In the genomic region with DNA sequence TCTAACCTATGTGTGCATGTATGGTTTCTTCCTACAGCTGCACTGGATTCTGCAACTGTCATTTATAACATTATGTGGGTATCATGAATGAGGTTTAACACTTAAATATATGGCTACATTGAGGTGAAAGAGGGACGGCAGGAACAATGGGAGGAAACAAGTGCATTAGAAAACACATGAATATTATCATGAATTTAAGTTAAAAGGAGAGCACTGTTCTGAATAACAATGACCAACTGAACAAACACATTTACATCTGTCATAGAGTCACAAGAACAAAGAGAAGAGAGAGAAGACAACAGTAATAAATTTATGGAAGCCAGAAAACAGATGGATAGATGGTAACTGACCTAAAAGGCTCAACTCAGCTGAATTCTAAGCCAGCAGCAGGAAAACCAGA, we compare ENCODE assay signal across 23 cellular contexts.
DNase-seq lines count a peak whose midpoint lies in the region; ATAC-seq, FAIRE-seq and TF ChIP-seq lines count a peak whose summit lies in the region.
"Had no signal": no experiment of that assay in that cellular context is flagged by ENCODE, and none has a peak within 500 bp of the region (broad histone marks: within the 10 kb centered on the region; RNA-seq: fewer than 3 reads in every experiment).

No MANE protein-coding gene starts in this region.

- H3K79me2 ChIP-seq in astrocyte (ENCODE audit: insufficient read depth, low read length) (no peaks in the 10 kb centered on the region), keratinocyte (ENCODE audit: control insufficient read depth, insufficient read depth, low read length) (no peaks in the 10 kb centered on the region)

- no peaks in the 10 kb centered on the region for H3K9me3 Mint-ChIP-seq in astrocyte (ENCODE audit: unreplicated experiment)
- H3K9me3 Mint-ChIP-seq: CD4-positive, alpha-beta T cell; CD8-positive, alpha-beta T cell had no signal

- TF ChIP-seq RAD21 in A549 (conservative IDR thresholded peaks at IDR 0.05 in 1 of 2, IDR thresholded peaks at IDR 0.05 in 1 of 2) = no peak

- no peaks in the 10 kb centered on the region for H3K9me1 ChIP-seq in keratinocyte (ENCODE audit: control insufficient read depth, extremely low read depth, insufficient read depth, low read length)

- no peak for TF ChIP-seq EP300 in A549 (IDR thresholded peaks at IDR 0.05)

- no peaks in the 10 kb centered on the region for H3K4me1 ChIP-seq in A549
- H3K4me1 ChIP-seq in astrocyte (ENCODE audit: insufficient read depth, low read length) = no peaks in the 10 kb centered on the region
- no peaks in the 10 kb centered on the region for H3K4me1 ChIP-seq in keratinocyte (ENCODE audit: control insufficient read depth, extremely low read depth, insufficient read depth, low read length)
- no peaks in the 10 kb centered on the region for H3K4me1 ChIP-seq in testis
- H3K4me1 ChIP-seq: BLaER1 treated with 17β-estradiol and CSF1 and Interleukin-3, amounts not matched to agents 10 nM and 100 nM; Caco-2 had no signal

- H3K4me1 Mint-ChIP-seq in astrocyte (ENCODE audit: low read depth, unreplicated experiment) = no peaks in the 10 kb centered on the region
- H3K4me1 Mint-ChIP-seq: B cell had no signal

- no peaks in the 10 kb centered on the region for H3K36me3 ChIP-seq in astrocyte (ENCODE audit: insufficient read depth, low read length)
- H3K36me3 ChIP-seq in keratinocyte (ENCODE audit: control insufficient read depth in 2 of 2, extremely low read depth in 1 of 2, insufficient read depth in 2 of 2, low read length in 2 of 2) = no peaks in the 10 kb centered on the region
- H3K36me3 ChIP-seq in testis (ENCODE audit: low read depth, missing control alignments) = no peaks in the 10 kb centered on the region
- H3K36me3 ChIP-seq: BLaER1 treated with 17β-estradiol and CSF1 and Interleukin-3, amounts not matched to agents 10 nM and 100 nM had no signal

- intact Hi-C loops in testis (cut with DNase I; ENCODE audit: low total_unique reads) = no loop called here

- TF ChIP-seq POLR2A in A549 (IDR thresholded peaks at IDR 0.05; ENCODE audit: low read length) (no peak), GM12892 (IDR thresholded peaks at IDR 0.05; ENCODE audit: low read depth, low read length) (no peak), testis (IDR thresholded peaks at IDR 0.05) (no peak)

- H3K27ac ChIP-seq in A549 (no peak overlapping the region), astrocyte (ENCODE audit: low read depth, low read length) (no peak overlapping the region), keratinocyte (ENCODE audit: control insufficient read depth, insufficient read depth, low read length) (no peak overlapping the region), testis (no peak overlapping the region)
- H3K27ac ChIP-seq: BLaER1 treated with 17β-estradiol and CSF1 and Interleukin-3, amounts not matched to agents 10 nM and 100 nM; C4-2B had no signal

- H3K9ac ChIP-seq in astrocyte (ENCODE audit: low read length) (no peak overlapping the region), keratinocyte (ENCODE audit: control insufficient read depth, extremely low read depth, insufficient read depth, low read length) (no peak overlapping the region)
- H3K9ac ChIP-seq: BLaER1 treated with 17β-estradiol and CSF1 and Interleukin-3, amounts not matched to agents 10 nM and 100 nM had no signal

- dilution Hi-C loops in keratinocyte (cut with MboI; ENCODE audit: extremely low pct_ligation_motif_present, low sequenced_read_pairs) = loop anchor here (25.0 kb wide), 1 partner anchor 390 kb away; no protein-coding TSS in a partner anchor

- H3K9me3 ChIP-seq in A549 (no peaks in the 10 kb centered on the region), astrocyte (ENCODE audit: insufficient read depth, low read depth, low read length) (no peaks in the 10 kb centered on the region), keratinocyte (ENCODE audit: control insufficient read depth, low read depth, low read length) (no peaks in the 10 kb centered on the region), testis (no peaks in the 10 kb centered on the region)
- H3K9me3 ChIP-seq: Caco-2 had no signal

- DNase-seq in A549 (ENCODE audit: low read depth in 1 of 2, low spot score in 1 of 2) (no peak), GM12892 (ENCODE audit: insufficient read length) (no peak), astrocyte (ENCODE audit: low read depth) (no peak), keratinocyte (ENCODE audit: low read depth, low spot score) (no peak), testis (no peak)
- DNase-seq: 8988T; AML-193; Caco-2; Calu3; CD4-positive, alpha-beta T cell; CD8-positive, alpha-beta T cell; DMS79 treated with DMSO at 0.1 percent for 48 hours; GF-D8 had no signal

- H3K4me3 ChIP-seq in A549 = no peak overlapping the region
- no peak overlapping the region for H3K4me3 ChIP-seq in astrocyte (ENCODE audit: insufficient read depth, low read depth, low read length)
- no peak overlapping the region for H3K4me3 ChIP-seq in keratinocyte (ENCODE audit: control insufficient read depth in 2 of 3, extremely low read depth in 1 of 3, insufficient read depth in 2 of 3, low read depth in 1 of 3, low read length in 3 of 3)
- no peak overlapping the region for H3K4me3 ChIP-seq in testis
- H3K4me3 ChIP-seq: BLaER1 treated with 17β-estradiol and CSF1 and Interleukin-3, amounts not matched to agents 10 nM and 100 nM had no signal

- FAIRE-seq in A549 (lab: Jason Lieb, UNC) (peak; percentile 97), GM12892 (lab: Jason Lieb, UNC) (peak; percentile 80), astrocyte (lab: Jason Lieb, UNC) (peak; percentile 64), keratinocyte (lab: Jason Lieb, UNC) (peak; percentile 55)
- FAIRE-seq: A204.1, D721Med, G401.6, GM12891, GM18507 had no signal

- CTCF ChIA-PET in A549 (lab: Yijun Ruan, JAX) = no interaction called here

- peaks cover under 1% of the 10 kb centered on the region for H3K36me3 Mint-ChIP-seq in astrocyte (ENCODE audit: low read depth, unreplicated experiment)
- H3K36me3 Mint-ChIP-seq: CD8-positive, alpha-beta T cell had no signal

- H3K27me3 Mint-ChIP-seq in astrocyte (ENCODE audit: low read depth, unreplicated experiment) = no peaks in the 10 kb centered on the region
- H3K27me3 Mint-ChIP-seq: B cell; CD4-positive, alpha-beta T cell had no signal

- no peak for ATAC-seq in A549
- no peak for ATAC-seq in GM19467 (IDR thresholded peaks at IDR 0.05; ENCODE audit: unreplicated experiment)
- ATAC-seq in HG02571 (IDR thresholded peaks at IDR 0.05; ENCODE audit: unreplicated experiment) = no peak
- ATAC-seq: CD8-positive, alpha-beta T cell had no signal

- POLR2A ChIA-PET in A549 (lab: Yijun Ruan, JAX) = no interaction called here

- H2AFZ ChIP-seq in astrocyte (ENCODE audit: low read depth, low read length) = no peak overlapping the region
- H2AFZ ChIP-seq in keratinocyte (ENCODE audit: control insufficient read depth, low read length) = no peak overlapping the region

- 97% methylated on average over 1 of the region's 1 CpG for WGBS in A549 (ENCODE audit: missing lambda C conversion rate)
- 55 to 64% methylated on average over 1 of the region's 1 CpG for WGBS in testis, 2 donors

- no peak overlapping the region for H3K4me3 Mint-ChIP-seq in astrocyte (ENCODE audit: unreplicated experiment)
- H3K4me3 Mint-ChIP-seq: B cell; CD4-positive, alpha-beta T cell; CD8-positive, alpha-beta T cell had no signal

- H4K20me1 ChIP-seq in astrocyte (ENCODE audit: insufficient read depth, low read length) = no peaks in the 10 kb centered on the region
- H4K20me1 ChIP-seq in keratinocyte (ENCODE audit: control insufficient read depth, extremely low read depth, insufficient read depth, low read length) = no peaks in the 10 kb centered on the region
- H4K20me1 ChIP-seq: BLaER1 treated with 17β-estradiol and CSF1 and Interleukin-3, amounts not matched to agents 10 nM and 100 nM had no signal

- TF ChIP-seq CTCF in A549 (IDR thresholded peaks at IDR 0.05) = no peak
- no peak for TF ChIP-seq CTCF in astrocyte (IDR thresholded peaks at IDR 0.05; ENCODE audit: insufficient read depth, low read depth, low read length)
- TF ChIP-seq CTCF in keratinocyte (optimal IDR thresholded peaks at IDR 0.05 in 1 of 3, IDR thresholded peaks at IDR 0.05 in 1 of 3, conservative IDR thresholded peaks at IDR 0.05 in 1 of 3; ENCODE audit: extremely low read depth in 1 of 3, insufficient read depth in 2 of 3, low read length in 3 of 3) = no peak
- TF ChIP-seq CTCF in testis (IDR thresholded peaks at IDR 0.05) = no peak

- H3K27ac Mint-ChIP-seq in astrocyte (ENCODE audit: unreplicated experiment) = no peak overlapping the region
- H3K27ac Mint-ChIP-seq: B cell; CD4-positive, alpha-beta T cell; CD8-positive, alpha-beta T cell had no signal

- H3K27me3 ChIP-seq in astrocyte (ENCODE audit: insufficient read depth, low read length) (no peaks in the 10 kb centered on the region), keratinocyte (ENCODE audit: control insufficient read depth, extremely low read depth, insufficient read depth, low read length) (no peaks in the 10 kb centered on the region), testis (no peaks in the 10 kb centered on the region)
- H3K27me3 ChIP-seq: BLaER1 treated with 17β-estradiol and CSF1 and Interleukin-3, amounts not matched to agents 10 nM and 100 nM had no signal

- no peak overlapping the region for H3K4me2 ChIP-seq in A549
- H3K4me2 ChIP-seq in astrocyte (ENCODE audit: low read length) = no peak overlapping the region
- no peak overlapping the region for H3K4me2 ChIP-seq in keratinocyte (ENCODE audit: control insufficient read depth, extremely low read depth, insufficient read depth, low read depth, low read length)
- H3K4me2 ChIP-seq: BLaER1 treated with 17β-estradiol and CSF1 and Interleukin-3, amounts not matched to agents 10 nM and 100 nM had no signal

TF ChIP-seq in A549, 52 proteins besides CTCF, POLR2A, EP300 and RAD21 (continues in another document):
- TF ChIP-seq PHF8 (IDR thresholded peaks at IDR 0.05; ENCODE audit: borderline replicate concordance, low read depth) (no peak), CEBPB (IDR thresholded peaks at IDR 0.05) (no peak), JUNB (IDR thresholded peaks at IDR 0.05) (no peak), CHD4 (IDR thresholded peaks at IDR 0.05; ENCODE audit: borderline replicate concordance) (no peak)
- TF ChIP-seq, protein P1, sequence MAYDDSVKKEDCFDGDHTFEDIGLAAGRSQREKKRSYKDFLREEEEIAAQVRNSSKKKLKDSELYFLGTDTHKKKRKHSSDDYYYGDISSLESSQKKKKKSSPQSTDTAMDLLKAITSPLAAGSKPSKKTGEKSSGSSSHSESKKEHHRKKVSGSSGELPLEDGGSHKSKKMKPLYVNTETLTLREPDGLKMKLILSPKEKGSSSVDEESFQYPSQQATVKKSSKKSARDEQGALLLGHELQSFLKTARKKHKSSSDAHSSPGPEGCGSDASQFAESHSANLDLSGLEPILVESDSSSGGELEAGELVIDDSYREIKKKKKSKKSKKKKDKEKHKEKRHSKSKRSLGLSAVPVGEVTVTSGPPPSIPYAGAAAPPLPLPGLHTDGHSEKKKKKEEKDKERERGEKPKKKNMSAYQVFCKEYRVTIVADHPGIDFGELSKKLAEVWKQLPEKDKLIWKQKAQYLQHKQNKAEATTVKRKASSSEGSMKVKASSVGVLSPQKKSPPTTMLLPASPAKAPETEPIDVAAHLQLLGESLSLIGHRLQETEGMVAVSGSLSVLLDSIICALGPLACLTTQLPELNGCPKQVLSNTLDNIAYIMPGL (CRISPR knock-in tag; IDR thresholded peaks at IDR 0.05; ENCODE audit: borderline replicate concordance) = no peak
